In the genomic region with DNA sequence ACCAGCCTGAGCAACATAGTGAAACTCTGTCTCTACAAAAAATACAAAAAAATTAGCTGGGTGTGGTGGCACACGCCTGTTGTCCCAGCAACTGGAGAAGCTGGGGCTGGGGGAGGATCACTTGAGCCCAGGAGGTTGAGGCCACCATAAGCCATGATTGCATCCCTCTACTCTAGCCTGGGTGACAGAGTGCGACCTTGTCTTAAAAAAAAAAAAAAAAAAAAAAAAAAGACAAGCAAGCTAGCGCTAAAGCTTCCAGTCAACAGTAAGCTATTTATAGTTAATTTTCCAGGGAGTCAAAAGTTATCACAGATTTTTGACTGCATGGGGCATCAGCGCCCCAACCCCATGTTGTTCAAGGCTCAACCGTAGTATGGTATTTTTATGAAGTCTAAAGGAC, we compare ENCODE assay signal across 26 cellular contexts.
"Had no signal": no experiment of that assay in that cellular context is flagged by ENCODE, and none has a peak within 500 bp of the region (broad histone marks: within the 10 kb centered on the region; RNA-seq: fewer than 3 reads in every experiment).

No MANE protein-coding gene starts in this region.

- ATAC-seq: foreskin keratinocyte, gastroesophageal sphincter, left colon, left lobe of liver, lower lobe of right lung, mucosa of descending colon had no signal

- H3K4me1 Mint-ChIP-seq: immature natural killer cell had no signal

- H2AFZ ChIP-seq: hepatocyte had no signal

- H3K36me3 Mint-ChIP-seq: immature natural killer cell, naive B cell had no signal

- DNase-seq: dermis blood vessel endothelial cell; dorsolateral prefrontal cortex; effector CD4-positive, alpha-beta T cell; effector memory CD4-positive, alpha-beta T cell; foreskin keratinocyte; heart left ventricle; hypothalamus; immature natural killer cell; islet precursor cell; kidney; kidney glomerular epithelial cell; left colon; left ventricle myocardium inferior; lower lobe of right lung; mesenchymal stem cell; mucosa of descending colon; naive B cell had no signal

- H3K27ac ChIP-seq: coronary artery, dorsolateral prefrontal cortex, esophagus muscularis mucosa, foreskin keratinocyte, gastroesophageal sphincter, heart left ventricle, hepatocyte, left ventricle myocardium inferior, lower lobe of right lung had no signal

- H3K4me1 ChIP-seq: esophagus muscularis mucosa, foreskin keratinocyte, gastroesophageal sphincter, lower lobe of right lung had no signal

- H3K4me2 ChIP-seq: hepatocyte had no signal

- H3K79me2 ChIP-seq: hepatocyte had no signal

- H3K4me3 Mint-ChIP-seq: immature natural killer cell, mesothelial cell of epicardium, naive B cell had no signal

- H3K9me3 ChIP-seq: esophagus muscularis mucosa, gastroesophageal sphincter, heart left ventricle, left ventricle myocardium inferior, lower lobe of right lung, mucosa of descending colon had no signal

- FAIRE-seq: colon, endothelial cell of umbilical vein, frontal cortex, kidney had no signal

- H3K9me3 Mint-ChIP-seq: immature natural killer cell had no signal

- H3K4me3 ChIP-seq: coronary artery, dorsolateral prefrontal cortex, esophagus muscularis mucosa, gastroesophageal sphincter, heart left ventricle, hepatocyte, left ventricle myocardium inferior, lower lobe of right lung, mucosa of descending colon had no signal

- H3K36me3 ChIP-seq: esophagus muscularis mucosa, gastroesophageal sphincter, heart left ventricle, left ventricle myocardium inferior, lower lobe of right lung had no signal

- H3K27me3 ChIP-seq: dorsolateral prefrontal cortex, esophagus muscularis mucosa, foreskin keratinocyte, gastroesophageal sphincter, heart left ventricle, hepatocyte had no signal
